Comparison of ENCODE assay signal across 8 cellular contexts in genomic region chr11:34105079-34105956, GRCh38. TPM values are rescaled to one million over a fixed set of nuclear protein-coding genes. Genes with fewer than 3 reads are reported as not detected.
DNase-seq lines count a peak whose midpoint lies in the region; ATAC-seq and TF ChIP-seq lines count a peak whose summit lies in the region.

NAT10 (plus strand) TSS chr11:34105629; CDS start chr11:34108226, 2,597 bp downstream.

- H3K4me1 ChIP-seq in ovary (ENCODE audit: insufficient read depth) (peaks cover 4% of the 10 kb centered on the region), thyroid gland (peaks cover 8 to 16% of the 10 kb centered on the region in 2 donors)

- no peaks in the 10 kb centered on the region for H4K20me1 ChIP-seq in SU-DHL-6 (ENCODE audit: low read depth, low read length)

- peaks cover 31% of the 10 kb centered on the region for H3F3A ChIP-seq in SU-DHL-6 (ENCODE audit: insufficient read depth)

- DNase-seq in NCI-H128 (lab: John Stamatoyannopoulos, UW; ENCODE audit: unreplicated experiment) (peak; percentile 97), head of caudate nucleus (peak; percentile 88 to 98 (median 95)), ovary (peak; percentile 95 to 97 (median 96)), thyroid gland (peak; percentile 96 to 97)
- peak; percentile 90 for DNase-seq in activated naive CD8-positive, alpha-beta T cell treated with anti-CD3 and anti-CD28 coated beads, Interleukin-2, amount 10 ng/mL, durations not matched to agents 7 days and 5 days

- H3K27me3 Mint-ChIP-seq in activated naive CD8-positive, alpha-beta T cell treated with anti-CD3 and anti-CD28 coated beads, Interleukin-2, amount 10 ng/mL, durations not matched to agents 7 days and 5 days, result no peaks in the 10 kb centered on the region

- H3K27me3 ChIP-seq in SU-DHL-6 (ENCODE audit: low read length) (no peaks in the 10 kb centered on the region), ovary (no peaks in the 10 kb centered on the region), thyroid gland (no peaks in the 10 kb centered on the region)

- H3K79me2 ChIP-seq in SU-DHL-6 (ENCODE audit: insufficient read depth, low read length), result peaks cover 27% of the 10 kb centered on the region

- H3K27ac Mint-ChIP-seq in activated naive CD8-positive, alpha-beta T cell treated with anti-CD3 and anti-CD28 coated beads, Interleukin-2, amount 10 ng/mL, durations not matched to agents 7 days and 5 days, result peak within 1 kb of the TSS; percentile 97

- intact Hi-C loops in head of caudate nucleus (cut with DNase I) (loop anchor here (1.0 to 10.0 kb wide), 4 partner anchors 54 to 252 kb away; partner anchors contain the start of genes ABTB2 and CAPRIN1), ovary (cut with DNase I) (loop anchor here (5.0 to 10.0 kb wide), 2 partner anchors 51 to 53 kb away; partner anchors contain the start of gene CAPRIN1 (in 4 of the 4)), thyroid gland (cut with DNase I) (loop anchor here (10.0 kb wide), 1 partner anchor 111 kb away; no protein-coding TSS in a partner anchor)

- TF ChIP-seq CTCF in GM12873 (IDR thresholded peaks at IDR 0.05; ENCODE audit: insufficient read depth, low read depth, low read length, missing control alignments) (peak; percentile 40), SU-DHL-6 (IDR thresholded peaks at IDR 0.05; ENCODE audit: insufficient read depth, low read length, poor library complexity, severe bottlenecking) (no peak), ovary (IDR thresholded peaks at IDR 0.05) (peak in 2 of 3 donors; percentile 15 to 21), thyroid gland (IDR thresholded peaks at IDR 0.05) (peak in 1 of 6 experiments; percentile 34)

- peak within 1 kb of the TSS; percentile 95 for H3K4me3 Mint-ChIP-seq in activated naive CD8-positive, alpha-beta T cell treated with anti-CD3 and anti-CD28 coated beads, Interleukin-2, amount 10 ng/mL, durations not matched to agents 7 days and 5 days

- TF ChIP-seq POLR2A in ovary (IDR thresholded peaks at IDR 0.05) (peak; percentile 77), thyroid gland (IDR thresholded peaks at IDR 0.05) (peak in 1 of 2 donors; percentile 85)

- no peaks in the 10 kb centered on the region for H3K9me3 Mint-ChIP-seq in activated naive CD8-positive, alpha-beta T cell treated with anti-CD3 and anti-CD28 coated beads, Interleukin-2, amount 10 ng/mL, durations not matched to agents 7 days and 5 days

- 0% methylated on average over 54 to 55 of the region's 55 CpGs for WGBS in ovary, 3 donors
- WGBS in thyroid gland, 2 donors, result 1 to 2% methylated on average over 23 to 53 of the region's 55 CpGs

- peak within 1 kb of the TSS; percentile 91 for H3K9ac ChIP-seq in SU-DHL-6 (ENCODE audit: low read length)

- H3K36me3 Mint-ChIP-seq in activated naive CD8-positive, alpha-beta T cell treated with anti-CD3 and anti-CD28 coated beads, Interleukin-2, amount 10 ng/mL, durations not matched to agents 7 days and 5 days, result peaks cover 18% of the 10 kb centered on the region

- H2AFZ ChIP-seq in SU-DHL-6 (ENCODE audit: low read depth, low read length, severe bottlenecking), result peak within 1 kb of the TSS; percentile 52

- H3K9me3 ChIP-seq in SU-DHL-6 (ENCODE audit: insufficient read depth, low read length) (no peaks in the 10 kb centered on the region), ovary (no peaks in the 10 kb centered on the region), thyroid gland (no peaks in the 10 kb centered on the region)

- peaks cover 42% of the 10 kb centered on the region for H3K4me1 Mint-ChIP-seq in activated naive CD8-positive, alpha-beta T cell treated with anti-CD3 and anti-CD28 coated beads, Interleukin-2, amount 10 ng/mL, durations not matched to agents 7 days and 5 days

- no peaks in the 10 kb centered on the region for H3K36me3 ChIP-seq in SU-DHL-6 (ENCODE audit: low read length)
- no peaks in the 10 kb centered on the region for H3K36me3 ChIP-seq in ovary
- H3K36me3 ChIP-seq in thyroid gland, result peaks cover 19 to 28% of the 10 kb centered on the region in 2 donors

- no peak for TF ChIP-seq EP300 in ovary (IDR thresholded peaks at IDR 0.05)

- peak within 1 kb of the TSS; percentile 71 for H3K27ac ChIP-seq in SU-DHL-6 (ENCODE audit: low read depth, low read length)
- peak within 1 kb of the TSS; percentile 45 to 85 for H3K27ac ChIP-seq in ovary
- H3K27ac ChIP-seq in thyroid gland, result peak within 1 kb of the TSS; percentile 39 to 92 (median 91)

- H3K4me3 ChIP-seq in SU-DHL-6 (ENCODE audit: insufficient read depth, low read length, poor library complexity, severe bottlenecking) (peak within 1 kb of the TSS; percentile 99), ovary (peak within 1 kb of the TSS; percentile 78), thyroid gland (replicated peaks in 1 of 3) (peak within 1 kb of the TSS; percentile 45 to 89 (median 73))

- POLR2A ChIA-PET in activated naive CD8-positive, alpha-beta T cell treated with anti-CD3 and anti-CD28 coated beads, Interleukin-2, amount 10 ng/mL, durations not matched to agents 7 days and 5 days (lab: Charles Lee), result interaction anchor here (0.5 to 2.6 kb wide), 9 partner anchors 8 to 1067 kb away, joined by 3 to 47 read pairs (median 4); partner anchors contain the start of gene CAPRIN1

- H3K4me2 ChIP-seq in SU-DHL-6 (ENCODE audit: low read depth, low read length, poor library complexity, severe bottlenecking), result peak within 1 kb of the TSS; percentile 91

- H3K9me2 ChIP-seq in SU-DHL-6 (replicated peaks; ENCODE audit: insufficient read depth, low read length), result no peaks in the 10 kb centered on the region

- peak; percentile 94 for ATAC-seq in HG02759 (IDR thresholded peaks at IDR 0.05; ENCODE audit: unreplicated experiment)
- peak; percentile 95 for ATAC-seq in activated naive CD8-positive, alpha-beta T cell treated with anti-CD3 and anti-CD28 coated beads, Interleukin-2, amount 10 ng/mL, durations not matched to agents 7 days and 5 days (ENCODE audit: low read depth)

RNA-seq across cellular contexts. Expression of gene NAT10, which starts in this region (rescaled TPM):
- total RNA-seq in activated naive CD8-positive, alpha-beta T cell treated with anti-CD3 and anti-CD28 coated beads, Interleukin-2, amount 10 ng/mL, durations not matched to agents 7 days and 5 days, result 10 to 100 TPM; 72.7 to 76.3 TPM
- total RNA-seq in ovary (10 to 100 TPM; 20.5 to 60.9 (median 49.1) TPM), thyroid gland (10 to 100 TPM; 25.9 to 32.9 (median 31.2) TPM)
- polyA plus RNA-seq in ovary, result 10 to 100 TPM; 19.8 to 60.2 TPM

Comparison
In these comparisons a context has a peak if more than half of its experiments do, and no peak if none do; other contexts are left out.
1. Peak in every context shown above with its lines: DNase-seq, ATAC-seq, H3K4me3 ChIP-seq and H3K27ac ChIP-seq.